Comparison of ENCODE assay signal across 1 cellular context in the genomic region with DNA sequence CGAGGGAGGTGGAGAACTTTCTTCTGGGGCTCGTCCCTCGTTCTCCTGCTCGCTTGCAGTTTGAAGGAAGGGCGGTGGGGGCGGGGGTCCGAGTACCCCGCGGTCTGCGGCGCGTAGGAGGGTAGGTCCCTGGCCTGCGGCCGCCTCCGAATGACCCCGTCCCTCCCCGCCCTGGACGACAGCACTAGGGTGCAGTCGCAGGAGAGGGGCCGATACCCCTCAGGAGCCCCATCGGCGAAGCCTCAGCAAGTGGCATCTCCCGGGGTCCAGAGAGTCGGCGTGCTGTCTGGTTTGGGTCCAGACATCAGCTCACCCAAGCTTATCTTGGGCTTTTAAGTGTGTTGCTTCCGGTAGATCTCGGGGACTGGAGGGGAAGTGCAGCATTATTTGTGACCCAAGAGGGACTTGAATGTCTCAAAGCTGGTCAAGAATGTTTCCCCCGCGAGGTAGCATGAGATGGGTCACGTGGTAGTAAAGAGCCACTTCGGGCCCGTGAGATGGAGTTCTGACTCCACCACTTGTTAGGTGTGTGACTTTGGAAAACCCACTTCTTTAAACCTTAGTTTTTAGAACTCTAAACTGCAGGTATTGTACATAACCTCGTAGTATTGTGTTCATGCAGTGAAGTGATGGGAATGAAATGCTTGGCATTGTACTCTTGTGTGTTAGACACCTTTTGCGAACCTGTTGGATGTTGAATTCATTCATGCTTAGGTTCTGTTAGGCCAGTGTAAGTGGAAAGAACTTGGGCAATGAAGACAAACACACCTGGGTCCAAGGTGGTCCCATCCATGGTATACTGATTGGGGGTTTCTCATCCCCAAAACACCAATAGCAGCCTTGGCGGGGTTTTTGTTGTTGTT.
A peak's percentile ranks its signal among the peaks of the same experiment; 100 is the strongest.
TF ChIP-seq lines count a peak whose summit lies in the region.

No MANE protein-coding gene starts in this region.

TF ChIP-seq in K562, 482 proteins besides CTCF, POLR2A, EP300 and RAD21 (continued from another document):
- TF ChIP-seq, protein P1, sequence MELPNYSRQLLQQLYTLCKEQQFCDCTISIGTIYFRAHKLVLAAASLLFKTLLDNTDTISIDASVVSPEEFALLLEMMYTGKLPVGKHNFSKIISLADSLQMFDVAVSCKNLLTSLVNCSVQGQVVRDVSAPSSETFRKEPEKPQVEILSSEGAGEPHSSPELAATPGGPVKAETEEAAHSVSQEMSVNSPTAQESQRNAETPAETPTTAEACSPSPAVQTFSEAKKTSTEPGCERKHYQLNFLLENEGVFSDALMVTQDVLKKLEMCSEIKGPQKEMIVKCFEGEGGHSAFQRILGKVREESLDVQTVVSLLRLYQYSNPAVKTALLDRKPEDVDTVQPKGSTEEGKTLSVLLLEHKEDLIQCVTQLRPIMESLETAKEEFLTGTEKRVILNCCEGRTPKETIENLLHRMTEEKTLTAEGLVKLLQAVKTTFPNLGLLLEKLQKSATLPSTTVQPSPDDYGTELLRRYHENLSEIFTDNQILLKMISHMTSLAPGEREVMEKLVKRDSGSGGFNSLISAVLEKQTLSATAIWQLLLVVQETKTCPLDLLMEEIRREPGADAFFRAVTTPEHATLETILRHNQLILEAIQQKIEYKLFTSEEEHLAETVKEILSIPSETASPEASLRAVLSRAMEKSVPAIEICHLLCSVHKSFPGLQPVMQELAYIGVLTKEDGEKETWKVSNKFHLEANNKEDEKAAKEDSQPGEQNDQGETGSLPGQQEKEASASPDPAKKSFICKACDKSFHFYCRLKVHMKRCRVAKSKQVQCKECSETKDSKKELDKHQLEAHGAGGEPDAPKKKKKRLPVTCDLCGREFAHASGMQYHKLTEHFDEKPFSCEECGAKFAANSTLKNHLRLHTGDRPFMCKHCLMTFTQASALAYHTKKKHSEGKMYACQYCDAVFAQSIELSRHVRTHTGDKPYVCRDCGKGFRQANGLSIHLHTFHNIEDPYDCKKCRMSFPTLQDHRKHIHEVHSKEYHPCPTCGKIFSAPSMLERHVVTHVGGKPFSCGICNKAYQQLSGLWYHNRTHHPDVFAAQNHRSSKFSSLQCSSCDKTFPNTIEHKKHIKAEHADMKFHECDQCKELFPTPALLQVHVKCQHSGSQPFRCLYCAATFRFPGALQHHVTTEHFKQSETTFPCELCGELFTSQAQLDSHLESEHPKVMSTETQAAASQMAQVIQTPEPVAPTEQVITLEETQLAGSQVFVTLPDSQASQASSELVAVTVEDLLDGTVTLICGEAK (IDR thresholded peaks at IDR 0.05): peak; percentile 68; the same call in 1 of the 2 replicates
- TF ChIP-seq, protein P1 (CRISPR knock-in tag; IDR thresholded peaks at IDR 0.05): no peak
- peak in 2 of 3 experiments; percentile 38 to 79; a peak in 3 of 6 replicates for TF ChIP-seq ZBTB11 (CRISPR knock-in tag; IDR thresholded peaks at IDR 0.05)
- TF ChIP-seq TFE3 (CRISPR knock-in tag; IDR thresholded peaks at IDR 0.05): peak; percentile 93
- no peak for TF ChIP-seq SMARCA5 (IDR thresholded peaks at IDR 0.05)
- TF ChIP-seq CBX8 (IDR thresholded peaks at IDR 0.05; ENCODE audit: borderline replicate concordance, extremely low read depth, low read depth, low read length, poor library complexity, severe bottlenecking): no peak
- 0 out of 2 replicates have a peak, but pooled peaks have one; percentile 4 for TF ChIP-seq CBFA2T2 (conservative IDR thresholded peaks at IDR 0.05)
- TF ChIP-seq, protein P2, sequence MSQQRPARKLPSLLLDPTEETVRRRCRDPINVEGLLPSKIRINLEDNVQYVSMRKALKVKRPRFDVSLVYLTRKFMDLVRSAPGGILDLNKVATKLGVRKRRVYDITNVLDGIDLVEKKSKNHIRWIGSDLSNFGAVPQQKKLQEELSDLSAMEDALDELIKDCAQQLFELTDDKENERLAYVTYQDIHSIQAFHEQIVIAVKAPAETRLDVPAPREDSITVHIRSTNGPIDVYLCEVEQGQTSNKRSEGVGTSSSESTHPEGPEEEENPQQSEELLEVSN (IDR thresholded peaks at IDR 0.05; ENCODE audit: borderline replicate concordance in 1 of 2, extremely low read depth in 1 of 2, insufficient read depth in 1 of 2, insufficient read length in 1 of 2, low read depth in 1 of 2, low read length in 1 of 2, poor library complexity in 1 of 2, severe bottlenecking in 1 of 2): peak in 1 of 2 experiments; percentile 38
- TF ChIP-seq GABPA (tag; conservative IDR thresholded peaks at IDR 0.05; ENCODE audit: low read depth): peak; percentile 66
- 0 out of 2 replicates have a peak, but pooled peaks have one; percentile 3 for TF ChIP-seq RBM14 (IDR thresholded peaks at IDR 0.05; ENCODE audit: borderline replicate concordance, insufficient read depth, low read depth, low read length)
- no peak for TF ChIP-seq TAF15 (IDR thresholded peaks at IDR 0.05; ENCODE audit: low read depth, low read length)
- TF ChIP-seq RAD51 (IDR thresholded peaks at IDR 0.05; ENCODE audit: borderline replicate concordance, low read depth): peak; percentile 69
- no peak for TF ChIP-seq YBX1 (IDR thresholded peaks at IDR 0.05)
- TF ChIP-seq SMARCC2 (IDR thresholded peaks at IDR 0.05; ENCODE audit: low read depth): no peak
- TF ChIP-seq USF1 (CRISPR knock-in tag; IDR thresholded peaks at IDR 0.05): peak; percentile 75
- no peak for TF ChIP-seq PREB (CRISPR knock-in tag; IDR thresholded peaks at IDR 0.05)
